Comparison of ENCODE assay signal across 8 cellular contexts in the genomic region with DNA sequence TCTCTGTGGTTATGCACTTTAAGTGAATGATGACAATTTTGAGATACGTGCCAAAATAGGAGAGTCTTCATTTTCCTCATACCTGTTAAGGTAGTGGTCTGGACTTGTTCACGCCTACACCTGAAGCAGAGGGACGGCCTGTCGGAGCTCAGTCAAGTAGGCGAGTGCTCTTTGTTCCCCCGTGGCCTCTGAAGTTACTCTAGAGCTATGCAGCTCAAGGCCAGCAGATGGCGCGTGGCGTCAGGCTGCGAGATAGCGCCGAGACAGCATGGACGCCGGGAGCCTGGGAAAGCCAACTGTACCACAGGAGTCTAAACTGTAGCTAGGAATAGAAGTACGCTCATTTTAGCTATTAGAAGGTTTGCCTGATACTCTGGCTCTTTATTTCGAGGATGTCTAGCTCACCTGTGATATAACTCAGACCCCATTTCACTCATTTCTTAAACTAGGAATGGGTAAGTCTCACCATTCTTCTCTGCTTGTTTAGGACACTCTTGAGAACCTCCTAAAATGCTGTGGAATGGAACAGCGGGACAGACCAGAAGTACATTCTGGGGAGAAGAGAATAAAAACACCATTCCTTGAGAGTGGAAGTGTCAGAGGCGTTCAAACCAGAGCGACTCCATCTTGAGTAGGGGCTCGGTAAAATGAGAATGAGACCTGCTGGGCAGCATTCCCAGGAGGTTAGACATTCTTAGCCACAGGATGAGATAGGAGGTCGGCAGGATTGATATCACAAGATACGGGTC.
A peak's percentile ranks its signal among the peaks of the same experiment; 100 is the strongest.
DNase-seq lines count a peak whose midpoint lies in the region; ATAC-seq and TF ChIP-seq lines count a peak whose summit lies in the region.

No MANE protein-coding gene starts in this region.

- no peak overlapping the region for H3K4me3 Mint-ChIP-seq in nephron progenitor cell

- H3K9me3 ChIP-seq in OCI-LY7 (ENCODE audit: low read length): no peaks in the 10 kb centered on the region
- no peaks in the 10 kb centered on the region for H3K9me3 ChIP-seq in fibroblast of lung (ENCODE audit: control insufficient read depth, insufficient read depth, low read depth, low read length)
- H3K9me3 ChIP-seq in stomach: no peaks in the 10 kb centered on the region

- DNase-seq in D341Med (ENCODE audit: low spot score): peak; percentile 91
- peak; percentile 53 for DNase-seq in OCI-LY7 (ENCODE audit: low spot score)
- peak; percentile 60 for DNase-seq in activated T-cell treated with anti-CD3 and anti-CD28 coated beads, Interleukin-2, amount 50 U/mL, for 1 hour
- DNase-seq in fibroblast of lung (ENCODE audit: low read depth in 2 of 2): peak; percentile 72 to 83
- DNase-seq in nephron progenitor cell: peak; percentile 79
- peak; percentile 84 for DNase-seq in stomach

- 22 to 28% (median 24%) methylated on average over 22 of the region's 22 CpGs for WGBS in stomach, 5 donors

- no peak for TF ChIP-seq EP300 in stomach (IDR thresholded peaks at IDR 0.05)

- H3K4me1 ChIP-seq in OCI-LY7 (ENCODE audit: insufficient read depth, low read length, poor library complexity, severe bottlenecking) (no peaks in the 10 kb centered on the region), fibroblast of lung (ENCODE audit: control insufficient read depth, extremely low read depth, insufficient read depth, low read length) (peaks cover 3% of the 10 kb centered on the region), stomach (peaks cover 0 to 9% (median 5%) of the 10 kb centered on the region in 4 donors)

- H3K27ac ChIP-seq in OCI-LY7 (ENCODE audit: low read depth, low read length, poor library complexity, severe bottlenecking) (no peak overlapping the region), fibroblast of lung (ENCODE audit: insufficient read depth, low read length) (peak overlapping the region; percentile 56), stomach (no peak overlapping the region)

- CTCF ChIA-PET in OCI-LY7 (lab: Charles Lee; ENCODE audit: unreplicated experiment): no interaction called here

- no peak overlapping the region for H3K9ac ChIP-seq in fibroblast of lung (ENCODE audit: insufficient read depth, low read length)

- no peaks in the 10 kb centered on the region for H3K79me2 ChIP-seq in OCI-LY7 (ENCODE audit: insufficient read depth, low read depth, low read length)
- no peaks in the 10 kb centered on the region for H3K79me2 ChIP-seq in fibroblast of lung (ENCODE audit: control insufficient read depth, insufficient read depth, low read length)

- no peak overlapping the region for H2AFZ ChIP-seq in OCI-LY7 (ENCODE audit: low read length)
- peak overlapping the region; percentile 81 for H2AFZ ChIP-seq in fibroblast of lung (ENCODE audit: low read length)

- no peaks in the 10 kb centered on the region for H3K9me2 ChIP-seq in OCI-LY7 (ENCODE audit: insufficient read depth, low read length)

- peak; percentile 83 for TF ChIP-seq CTCF in OCI-LY7 (conservative IDR thresholded peaks at IDR 0.05; ENCODE audit: low read length)
- peak; percentile 83 to 93 for TF ChIP-seq CTCF in fibroblast of lung (conservative IDR thresholded peaks at IDR 0.05 in 1 of 2, IDR thresholded peaks at IDR 0.05 in 1 of 2; ENCODE audit: low read depth in 1 of 2, low read length in 2 of 2)
- TF ChIP-seq CTCF in nephron progenitor cell (IDR thresholded peaks at IDR 0.05): peak; percentile 86
- TF ChIP-seq CTCF in stomach (IDR thresholded peaks at IDR 0.05): peak in 5 of 7 experiments; percentile 76 to 84 (median 84)

- peaks cover 26% of the 10 kb centered on the region for H3K9me3 Mint-ChIP-seq in nephron progenitor cell

- H3K4me2 ChIP-seq in OCI-LY7 (ENCODE audit: low read length) (no peak overlapping the region), fibroblast of lung (ENCODE audit: extremely low read depth, insufficient read depth, low read length) (no peak overlapping the region)

- ATAC-seq in GM19467 (IDR thresholded peaks at IDR 0.05; ENCODE audit: unreplicated experiment) (peak; percentile 100), HG03575 (IDR thresholded peaks at IDR 0.05; ENCODE audit: extremely low read depth, insufficient number of reproducible peaks, low FRiP score, unreplicated experiment) (peak; percentile 79)

- no peak overlapping the region for H3K27ac Mint-ChIP-seq in nephron progenitor cell

- peaks cover 12% of the 10 kb centered on the region for H3K27me3 Mint-ChIP-seq in nephron progenitor cell (ENCODE audit: low read depth, poor library complexity)

- peaks cover 14% of the 10 kb centered on the region for H3K36me3 Mint-ChIP-seq in nephron progenitor cell (ENCODE audit: low read depth)

- intact Hi-C loops in OCI-LY7 (cut with micrococcal nuclease; ENCODE audit: unreplicated experiment): loop anchor here (5.0 kb wide), 1 partner anchor 530 kb away; no protein-coding TSS in a partner anchor
- intact Hi-C loops in stomach (cut with DNase I; ENCODE audit: low total_unique reads): no loop called here

- no peaks in the 10 kb centered on the region for H3K36me3 ChIP-seq in OCI-LY7 (ENCODE audit: insufficient read depth, low read length)
- H3K36me3 ChIP-seq in fibroblast of lung (ENCODE audit: control insufficient read depth, insufficient read depth, low read length): no peaks in the 10 kb centered on the region
- no peaks in the 10 kb centered on the region for H3K36me3 ChIP-seq in stomach

- H3K4me3 ChIP-seq in OCI-LY7 (ENCODE audit: low read depth, low read length, poor library complexity, severe bottlenecking) (no peak overlapping the region), fibroblast of lung (replicated peaks in 1 of 4; ENCODE audit: control extremely low read depth in 1 of 4, insufficient read depth in 1 of 4, low read depth in 3 of 4, low read length in 4 of 4) (no peak overlapping the region), stomach (no peak overlapping the region)

- no TSS peak for BruUV-seq in OCI-LY7 (replicated peaks; lab: Mats Ljungman, UMichigan)

- no peaks in the 10 kb centered on the region for H3K27me3 ChIP-seq in fibroblast of lung (ENCODE audit: control insufficient read depth, insufficient read depth, low read length)
- H3K27me3 ChIP-seq in stomach: peaks cover 0 to 14% (median 0%) of the 10 kb centered on the region in 3 donors

- POLR2A ChIA-PET in OCI-LY7 (lab: Charles Lee): interaction anchor here (0.5 to 1.5 kb wide), 2 partner anchors 10 to 53 kb away, joined by 4 to 5 read pairs; no protein-coding TSS in a partner anchor

- peaks cover 8% of the 10 kb centered on the region for H3K4me1 Mint-ChIP-seq in nephron progenitor cell

- no peak for TF ChIP-seq POLR2A in stomach (IDR thresholded peaks at IDR 0.05)

- H4K20me1 ChIP-seq in OCI-LY7 (ENCODE audit: insufficient read depth, low read length) (no peaks in the 10 kb centered on the region), fibroblast of lung (ENCODE audit: control insufficient read depth, extremely low read depth, insufficient read depth, low read length) (no peaks in the 10 kb centered on the region)
